Comparison of ENCODE assay signal across 29 cellular contexts in the genomic region with DNA sequence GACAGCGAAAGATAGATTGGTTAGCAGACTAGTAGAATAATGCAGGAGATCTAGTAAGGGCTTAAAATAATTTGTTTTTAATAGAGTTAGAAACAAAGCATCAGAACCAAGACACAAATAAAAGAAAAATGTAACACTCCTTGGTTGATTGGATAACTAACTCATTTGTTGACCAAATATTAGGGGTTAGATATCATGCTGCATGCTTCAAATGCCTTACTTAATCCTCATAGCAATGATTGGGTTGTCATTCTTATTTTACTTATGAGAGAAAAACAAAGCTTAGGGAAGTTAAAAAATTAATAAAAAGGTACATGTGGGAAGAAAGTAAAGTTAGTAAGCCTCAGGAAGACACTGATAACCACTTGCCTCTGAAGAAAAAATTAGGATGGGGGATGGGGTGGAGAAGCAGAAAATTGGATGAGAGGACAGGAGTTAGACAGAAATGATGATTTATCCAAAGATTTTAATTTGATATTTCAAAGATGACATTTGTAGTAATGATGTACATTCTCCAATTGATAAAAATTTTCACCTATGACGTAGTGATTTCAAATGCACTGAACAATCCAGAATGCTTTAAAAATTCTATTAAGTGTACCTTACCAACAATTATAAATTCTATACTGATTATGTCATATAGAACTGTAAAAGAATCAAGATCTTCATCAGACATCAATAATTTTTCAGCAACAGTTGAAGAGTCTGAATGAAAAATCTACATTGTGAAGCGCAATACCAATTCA.
"Had no signal": no experiment of that assay in that cellular context is flagged by ENCODE, and none has a peak within 500 bp of the region (broad histone marks: within the 10 kb centered on the region; RNA-seq: fewer than 3 reads in every experiment).

No MANE protein-coding gene starts in this region.

- DNase-seq: effector CD8-positive, alpha-beta T cell; endodermal cell; heart left ventricle; left cardiac atrium; left lung; mesenchymal stem cell; mucosa of descending colon; naive thymus-derived CD8-positive, alpha-beta T cell; nephron progenitor cell; nucleus accumbens; right cardiac atrium; small intestine; stimulated activated CD4-positive, alpha-beta T cell treated with anti-CD3 and anti-CD28 coated beads, Interleukin-12 subunit alpha, Interleukin-12 subunit beta, amount 100 ng/mL, for 4 hours; stimulated activated CD4-positive, alpha-beta T cell treated with anti-CD3 and anti-CD28 coated beads, Interleukin-1b, Interleukin-23, amount 100 ng/mL, for 48 hours; stimulated activated CD4-positive, alpha-beta T cell treated with anti-CD3 and anti-CD28 coated beads, Interleukin-4, amount 100 ng/mL, for 1 hour; stimulated activated CD8-positive, alpha-beta memory T cell treated with anti-CD3 and anti-CD28 coated beads, Interleukin-4, amount 100 ng/mL, for 48 hours; stimulated activated naive CD4-positive, alpha-beta T cell; stimulated activated naive CD8-positive, alpha-beta T cell treated with anti-CD3 and anti-CD28 coated beads, Interleukin-15, amount 100 ng/mL, for 72 hours; transverse colon had no signal

- H2AFZ ChIP-seq: hepatocyte had no signal

- H3K9me3 Mint-ChIP-seq: endodermal cell; nephron progenitor cell; stimulated activated naive CD8-positive, alpha-beta T cell treated with anti-CD3 and anti-CD28 coated beads, Interleukin-15, amount 100 ng/mL, for 72 hours had no signal

- H3K27ac ChIP-seq: epithelial cell of prostate, foreskin keratinocyte, gastroesophageal sphincter, heart left ventricle, hepatocyte, left lung, prostate gland, suprapubic skin, transverse colon had no signal

- H3K4me1 ChIP-seq: gastroesophageal sphincter, heart left ventricle, left lung, prostate gland, suprapubic skin, transverse colon had no signal

- FAIRE-seq: colon, islet of Langerhans, small intestine had no signal

- ATAC-seq: esophagus mucosa; gastroesophageal sphincter; heart left ventricle; left cardiac atrium; left lung; mucosa of descending colon; naive thymus-derived CD8-positive, alpha-beta T cell; right cardiac atrium; stimulated activated naive CD8-positive, alpha-beta T cell treated with anti-CD3 and anti-CD28 coated beads, Interleukin-15, amount 100 ng/mL, for 72 hours had no signal

- H3K27me3 ChIP-seq: foreskin keratinocyte, gastroesophageal sphincter, heart left ventricle, hepatocyte, left lung, suprapubic skin, transverse colon had no signal

- H3K79me2 ChIP-seq: hepatocyte had no signal

- H3K36me3 ChIP-seq: gastroesophageal sphincter, heart left ventricle, left lung, prostate gland, suprapubic skin, transverse colon had no signal

- H3K27me3 Mint-ChIP-seq: naive thymus-derived CD8-positive, alpha-beta T cell; stimulated activated naive CD8-positive, alpha-beta T cell treated with anti-CD3 and anti-CD28 coated beads, Interleukin-15, amount 100 ng/mL, for 72 hours had no signal

- H3K4me1 Mint-ChIP-seq: mesothelial cell of epicardium; naive thymus-derived CD8-positive, alpha-beta T cell; stimulated activated naive CD8-positive, alpha-beta T cell treated with anti-CD3 and anti-CD28 coated beads, Interleukin-15, amount 100 ng/mL, for 72 hours had no signal

- H3K36me3 Mint-ChIP-seq: mesothelial cell of epicardium; naive thymus-derived CD8-positive, alpha-beta T cell had no signal

- H3K9me3 ChIP-seq: gastroesophageal sphincter, left lung, mucosa of descending colon, prostate gland, suprapubic skin, transverse colon had no signal

- H3K27ac Mint-ChIP-seq: endodermal cell; mesothelial cell of epicardium; naive thymus-derived CD8-positive, alpha-beta T cell; nephron progenitor cell; stimulated activated naive CD8-positive, alpha-beta T cell treated with anti-CD3 and anti-CD28 coated beads, Interleukin-15, amount 100 ng/mL, for 72 hours had no signal

- H3K4me2 ChIP-seq: hepatocyte had no signal

- H3K4me3 ChIP-seq: gastroesophageal sphincter, heart left ventricle, hepatocyte, left lung, mucosa of descending colon, prostate gland, suprapubic skin, transverse colon had no signal

- H3K4me3 Mint-ChIP-seq: endodermal cell; mesothelial cell of epicardium; naive thymus-derived CD8-positive, alpha-beta T cell; nephron progenitor cell; stimulated activated naive CD8-positive, alpha-beta T cell treated with anti-CD3 and anti-CD28 coated beads, Interleukin-15, amount 100 ng/mL, for 72 hours had no signal
